Comparison of ENCODE assay signal across 8 cellular contexts in genomic region chr20:41133709-41134361, GRCh38. TPM values are rescaled to one million over a fixed set of nuclear protein-coding genes. Genes with fewer than 3 reads are reported as not detected.
DNase-seq lines count a peak whose midpoint lies in the region; ATAC-seq and TF ChIP-seq lines count a peak whose summit lies in the region.

No MANE protein-coding gene starts in this region.

- TF ChIP-seq CTCF in hepatocyte (IDR thresholded peaks at IDR 0.05; ENCODE audit: poor library complexity), result no peak

- H3K4me3 Mint-ChIP-seq in activated CD4-positive, alpha-beta T cell treated with anti-CD3 and anti-CD28 coated beads for 36 hours, result no peak overlapping the region

- POLR2A ChIA-PET in activated CD4-positive, alpha-beta T cell treated with anti-CD3 and anti-CD28 coated beads for 36 hours (lab: Charles Lee), result no interaction called here

- no peaks in the 10 kb centered on the region for H3K9me3 ChIP-seq in hepatocyte (ENCODE audit: low read depth)

- H3K27ac Mint-ChIP-seq in activated CD4-positive, alpha-beta T cell treated with anti-CD3 and anti-CD28 coated beads for 36 hours, result peak overlapping the region; percentile 86

- TF ChIP-seq POLR2A in GM15510 (IDR thresholded peaks at IDR 0.05; ENCODE audit: borderline replicate concordance, extremely low read depth, insufficient read length), result peak; percentile 7
- TF ChIP-seq POLR2A in GM18505 (IDR thresholded peaks at IDR 0.05; ENCODE audit: borderline replicate concordance, extremely low read depth, insufficient read depth, insufficient read length), result no peak

- 93% methylated on average over 7 of the region's 7 CpGs for WGBS in hepatocyte (ENCODE audit: low lambda C conversion rate, missing lambda C conversion rate)

- H3K36me3 ChIP-seq in hepatocyte (replicated peaks; ENCODE audit: insufficient read depth, low read depth), result no peaks in the 10 kb centered on the region

- no peak overlapping the region for H3K27ac ChIP-seq in hepatocyte

- H3K79me2 ChIP-seq in hepatocyte, result peaks cover 15% of the 10 kb centered on the region

- H3K4me3 ChIP-seq in hepatocyte, result no peak overlapping the region

- H3K9me3 Mint-ChIP-seq in activated CD4-positive, alpha-beta T cell treated with anti-CD3 and anti-CD28 coated beads for 36 hours (ENCODE audit: low read depth), result no peaks in the 10 kb centered on the region

- H3K4me2 ChIP-seq in hepatocyte, result no peak overlapping the region

- DNase-seq in activated CD4-positive, alpha-beta T cell treated with anti-CD3 and anti-CD28 coated beads for 36 hours, result peak; percentile 89
- DNase-seq in head of caudate nucleus, result peak; percentile 39 to 93 (median 74)
- no peak for DNase-seq in A172 (ENCODE audit: low spot score)
- DNase-seq in hepatocyte (ENCODE audit: low spot score), result no peak
- DNase-seq in NCI-H2227 treated with DMSO at 0.1 percent for 48 hours (lab: John Stamatoyannopoulos, UW), result no peak

- intact Hi-C loops in activated CD4-positive, alpha-beta T cell treated with anti-CD3 and anti-CD28 coated beads for 36 hours (cut with DNase I, micrococcal nuclease), result loop anchor here in 1 of 2 experiments (10.0 kb wide), 1 partner anchor 481 kb away; the partner anchor contains the start of gene CHD6
- intact Hi-C loops in head of caudate nucleus (cut with DNase I), result no loop called here

- H3K9me2 ChIP-seq in hepatocyte (replicated peaks; ENCODE audit: insufficient read depth), result no peaks in the 10 kb centered on the region

- H3K27me3 ChIP-seq in hepatocyte, result no peaks in the 10 kb centered on the region

- no peak overlapping the region for H2AFZ ChIP-seq in hepatocyte

- peaks cover 10% of the 10 kb centered on the region for H3K36me3 Mint-ChIP-seq in activated CD4-positive, alpha-beta T cell treated with anti-CD3 and anti-CD28 coated beads for 36 hours (ENCODE audit: low read depth)

- ATAC-seq in HG02885 (IDR thresholded peaks at IDR 0.05; ENCODE audit: poor library complexity, unreplicated experiment) (peak; percentile 55), GM18505 (IDR thresholded peaks at IDR 0.05; ENCODE audit: unreplicated experiment) (no peak)
- peak; percentile 25 for ATAC-seq in activated CD4-positive, alpha-beta T cell treated with anti-CD3 and anti-CD28 coated beads for 36 hours

- H3K27me3 Mint-ChIP-seq in activated CD4-positive, alpha-beta T cell treated with anti-CD3 and anti-CD28 coated beads for 36 hours, result no peaks in the 10 kb centered on the region

- H4K20me1 ChIP-seq in hepatocyte (ENCODE audit: insufficient read depth, poor library complexity, severe bottlenecking), result peaks cover 1% of the 10 kb centered on the region

- peaks cover 5% of the 10 kb centered on the region for H3K4me1 ChIP-seq in hepatocyte (ENCODE audit: insufficient read depth)

- CTCF ChIA-PET in activated CD4-positive, alpha-beta T cell treated with anti-CD3 and anti-CD28 coated beads for 36 hours (lab: Charles Lee), result interaction anchor here (0.5 to 3.5 kb wide), 18 partner anchors 11 to 594 kb away, joined by 3 to 31 read pairs (median 5); partner anchors contain the start of gene LPIN3

- H3K4me1 Mint-ChIP-seq in activated CD4-positive, alpha-beta T cell treated with anti-CD3 and anti-CD28 coated beads for 36 hours, result peaks cover 49% of the 10 kb centered on the region

RNA-seq across cellular contexts. Expression of gene PLCG1, which starts 3.5 kb away (rescaled TPM):
- total RNA-seq in activated CD4-positive, alpha-beta T cell treated with anti-CD3 and anti-CD28 coated beads for 36 hours, result 100 to 1,000 TPM; 185 to 230 TPM
- total RNA-seq in A172 (2014; rRNA removed; shearing (Covaris generic)), result 79.6 and 82.9 TPM in 2 replicates
- total RNA-seq in hepatocyte, result 48.5 and 73.2 TPM in 2 replicates
- 52.7 and 52.8 TPM in 2 replicates for polyA plus RNA-seq in hepatocyte

Comparison
In these comparisons a context has a peak if more than half of its experiments do, and no peak if none do; other contexts are left out.
1. DNase-seq: peak in activated CD4-positive, alpha-beta T cell treated with anti-CD3 and anti-CD28 coated beads for 36 hours (single experiment) and head of caudate nucleus (42 of 42); none in A172 (single experiment), hepatocyte (single experiment) and NCI-H2227 treated with DMSO at 0.1 percent for 48 hours (single experiment).